In genomic region chr20:5001174-5002076, GRCh38 we compare ENCODE assay signal across 8 cellular contexts. TPM values are rescaled to one million over a fixed set of nuclear protein-coding genes. Genes with fewer than 3 reads are reported as not detected.
DNase-seq lines count a peak whose midpoint lies in the region; ATAC-seq and TF ChIP-seq lines count a peak whose summit lies in the region.

Gene SLC23A2, minus strand, starts transcription at chr20:5001510. Its CDS starts 68,948 bp downstream, at chr20:4932562.

- H2AK5ac ChIP-seq in trophoblast cell (ENCODE audit: low read length) = no peak within 1 kb of the TSS

- peak; percentile 44 for ATAC-seq in HG03039 (IDR thresholded peaks at IDR 0.05; ENCODE audit: unreplicated experiment)
- peak; percentile 81 to 85 for ATAC-seq in activated naive CD4-positive, alpha-beta T cell treated with anti-CD3 and anti-CD28 coated beads, Interleukin-2, amount 50 U/mL, for 72 hours
- peak; percentile 89 for ATAC-seq in upper lobe of right lung

- intact Hi-C loops in upper lobe of right lung (cut with DNase I) = no loop called here

- peak within 1 kb of the TSS; percentile 36 for H2BK120ac ChIP-seq in trophoblast cell (ENCODE audit: insufficient read depth, low read length, poor library complexity)

- no peaks in the 10 kb centered on the region for H3K9me3 Mint-ChIP-seq in activated naive CD4-positive, alpha-beta T cell treated with anti-CD3 and anti-CD28 coated beads, Interleukin-2, amount 50 U/mL, for 72 hours

- peak within 1 kb of the TSS; percentile 25 for H3K9ac ChIP-seq in trophoblast cell (ENCODE audit: low read length)

- H3K18ac ChIP-seq in trophoblast cell (ENCODE audit: low read length) = peak within 1 kb of the TSS; percentile 83

- H3K79me2 ChIP-seq in trophoblast cell (ENCODE audit: control insufficient read depth, insufficient read depth, low read length, poor library complexity) = peaks cover 5% of the 10 kb centered on the region

- H3K27me3 ChIP-seq in SJCRH30 = no peaks in the 10 kb centered on the region
- H3K27me3 ChIP-seq in cardiac muscle cell = peaks cover 11% of the 10 kb centered on the region
- H3K27me3 ChIP-seq in trophoblast cell (ENCODE audit: insufficient read depth, low read length) = no peaks in the 10 kb centered on the region
- H3K27me3 ChIP-seq in upper lobe of right lung = no peaks in the 10 kb centered on the region

- no peak within 1 kb of the TSS for H2BK5ac ChIP-seq in trophoblast cell (ENCODE audit: low read depth, low read length, poor library complexity)

- no peak within 1 kb of the TSS for H3K27ac ChIP-seq in SJCRH30
- H3K27ac ChIP-seq in cardiac muscle cell = no peak within 1 kb of the TSS
- no peak within 1 kb of the TSS for H3K27ac ChIP-seq in trophoblast cell (ENCODE audit: low read depth, low read length)
- H3K27ac ChIP-seq in upper lobe of right lung = peak within 1 kb of the TSS; percentile 30

- H4K91ac ChIP-seq in trophoblast cell (ENCODE audit: low read depth, low read length) = peak within 1 kb of the TSS; percentile 72

- H3K27ac Mint-ChIP-seq in activated naive CD4-positive, alpha-beta T cell treated with anti-CD3 and anti-CD28 coated beads, Interleukin-2, amount 50 U/mL, for 72 hours = peak within 1 kb of the TSS; percentile 82 to 93

- peak within 1 kb of the TSS; percentile 75 for H3K14ac ChIP-seq in trophoblast cell (ENCODE audit: low read length)

- DNase-seq in G401 (ENCODE audit: low spot score) (peak; percentile 47), SJCRH30 (peak; percentile 23 to 56), cardiac muscle cell (ENCODE audit: low read depth in 1 of 2, low spot score in 1 of 2) (peak; percentile 32 to 56), trophoblast cell (peak; percentile 31 to 57), upper lobe of right lung (peak; percentile 79), NCI-H226 (no peak)
- DNase-seq in activated naive CD4-positive, alpha-beta T cell treated with anti-CD3 and anti-CD28 coated beads, Interleukin-2, amount 50 U/mL, for 72 hours (ENCODE audit: low spot score in 2 of 2) = peak; percentile 61

- in situ Hi-C loops in G401 (cut with HindIII; ENCODE audit: low sequenced_read_pairs) = no loop called here

- H4K12ac ChIP-seq in trophoblast cell (ENCODE audit: low read depth, low read length) = no peak within 1 kb of the TSS

- H3K36me3 Mint-ChIP-seq in activated naive CD4-positive, alpha-beta T cell treated with anti-CD3 and anti-CD28 coated beads, Interleukin-2, amount 50 U/mL, for 72 hours = peaks cover 6 to 7% of the 10 kb centered on the region in 2 donors

- H3K4ac ChIP-seq in trophoblast cell (ENCODE audit: low read depth, low read length) = peak within 1 kb of the TSS; percentile 70

- peaks cover 5% of the 10 kb centered on the region for H3K79me1 ChIP-seq in trophoblast cell (ENCODE audit: low read length)

- H3K36me3 ChIP-seq in SJCRH30 (no peaks in the 10 kb centered on the region), cardiac muscle cell (no peaks in the 10 kb centered on the region), trophoblast cell (ENCODE audit: control insufficient read depth in 1 of 2, insufficient read depth in 2 of 2, low read length in 2 of 2) (no peaks in the 10 kb centered on the region), upper lobe of right lung (no peaks in the 10 kb centered on the region)

- peak within 1 kb of the TSS; percentile 54 for H4K8ac ChIP-seq in trophoblast cell (ENCODE audit: low read depth, low read length)

- peak within 1 kb of the TSS; percentile 27 for H2BK12ac ChIP-seq in trophoblast cell (ENCODE audit: low read length)

- H3K9me3 ChIP-seq in SJCRH30 (replicated peaks) (no peaks in the 10 kb centered on the region), cardiac muscle cell (ENCODE audit: low read depth) (no peaks in the 10 kb centered on the region), trophoblast cell (ENCODE audit: insufficient read depth, low read depth, low read length) (no peaks in the 10 kb centered on the region), upper lobe of right lung (no peaks in the 10 kb centered on the region)

- TF ChIP-seq CTCF in cardiac muscle cell (IDR thresholded peaks at IDR 0.05; ENCODE audit: low read depth, low read length) = no peak
- TF ChIP-seq CTCF in upper lobe of right lung (IDR thresholded peaks at IDR 0.05) = no peak

- H3K4me2 ChIP-seq in trophoblast cell (ENCODE audit: low read length) = peak within 1 kb of the TSS; percentile 93

- 0 out of 2 replicates have a peak, but pooled peaks cover 3% of the 10 kb centered on the region for H3K4me1 ChIP-seq in SJCRH30
- H3K4me1 ChIP-seq in cardiac muscle cell (ENCODE audit: low read depth) = no peaks in the 10 kb centered on the region
- peaks cover 17 to 19% of the 10 kb centered on the region in 2 experiments for H3K4me1 ChIP-seq in trophoblast cell (ENCODE audit: control insufficient read depth in 1 of 2, insufficient read depth in 2 of 2, low read length in 2 of 2)
- peaks cover 23% of the 10 kb centered on the region for H3K4me1 ChIP-seq in upper lobe of right lung

- H2AFZ ChIP-seq in trophoblast cell (ENCODE audit: insufficient read depth, low read length, poor library complexity) = peak within 1 kb of the TSS; percentile 90

- no peak within 1 kb of the TSS for H3K23ac ChIP-seq in trophoblast cell (ENCODE audit: low read length)

- H3K4me3 ChIP-seq in SJCRH30 (peak within 1 kb of the TSS; percentile 88), cardiac muscle cell (peak within 1 kb of the TSS; percentile 87), trophoblast cell (ENCODE audit: low read depth, low read length) (peak within 1 kb of the TSS; percentile 78), upper lobe of right lung (peak within 1 kb of the TSS; percentile 91)

- WGBS in trophoblast cell (ENCODE audit: extremely low coverage, insufficient coverage, insufficient read length) = no CpG with 5 or more reads among the region's 88 CpGs

RNA-seq across cellular contexts. Expression of gene SLC23A2, which starts in this region (rescaled TPM):
- 6.3 and 10.1 TPM in 2 replicates for total RNA-seq in G401 (2014; rRNA removed; shearing (Covaris generic))
- total RNA-seq in SJCRH30 (2014; rRNA removed; shearing (Covaris generic)) = 19.1 and 21.1 TPM in 2 replicates
- total RNA-seq in activated naive CD4-positive, alpha-beta T cell treated with anti-CD3 and anti-CD28 coated beads, Interleukin-2, amount 50 U/mL, for 72 hours = 10 to 100 TPM; 20.1 to 21.5 TPM
- total RNA-seq in cardiac muscle cell (9.5 and 10.6 TPM in 2 replicates), upper lobe of right lung (26.2 TPM)
- polyA plus RNA-seq in cardiac muscle cell = 5.9 and 11.5 TPM in 2 replicates
- 11.9 and 12.4 TPM in 2 replicates for polyA plus RNA-seq in trophoblast cell (2013)
